In genomic region chr9:87401681-87402080, GRCh38 we compare ENCODE assay signal across 32 cellular contexts.
"Had no signal": no experiment of that assay in that cellular context is flagged by ENCODE, and none has a peak within 500 bp of the region (broad histone marks: within the 10 kb centered on the region; RNA-seq: fewer than 3 reads in every experiment).

No MANE protein-coding gene starts in this region.

- H3K4me3 ChIP-seq: adrenal gland, body of pancreas, Peyer's patch, SJSA1 had no signal

- DNase-seq: activated CD4-positive, alpha-beta memory T cell treated with anti-CD3 and anti-CD28 coated beads for 36 hours; activated CD4-positive, alpha-beta T cell treated with anti-CD3 and anti-CD28 coated beads, Interleukin-2, amount 10 ng/mL, durations not matched to agents 7 days and 5 days; activated CD8-positive, alpha-beta memory T cell treated with anti-CD3 and anti-CD28 coated beads, Interleukin-2, amount 50 U/mL, for 4 hours; activated gamma-delta T cell treated with Interleukin-2 at 50 U/mL for 16 hours; activated naive CD4-positive, alpha-beta T cell treated with anti-CD3 and anti-CD28 coated beads for 36 hours; activated T-cell treated with anti-CD3 and anti-CD28 coated beads for 4 hours; activated T-cell treated with anti-CD3 and anti-CD28 coated beads, Interleukin-2, amount 50 U/mL, for 4 hours; adrenal gland; body of pancreas; caudate nucleus; MM.1S; MV-4-11; NCI-H1092; NCI-H1436 treated with DMSO at 0.1 percent for 48 hours; NCI-H1694 treated with DMSO at 0.1 percent for 48 hours; NCI-H2029; NCI-H345; NCI-H524 treated with DMSO at 0.1 percent for 48 hours; PC-3; Peyer's patch; RPMI8226; SHP77 treated with DMSO at 0.1 percent for 48 hours; SW 1271; T-helper 1 cell; T-helper 2 cell; T-helper 9 cell; WERI-Rb-1 had no signal

- H3K9ac ChIP-seq: KMS-11 had no signal

- H3K27me3 ChIP-seq: adrenal gland, body of pancreas, Peyer's patch, SJSA1 had no signal

- H3K9me3 ChIP-seq: adrenal gland, body of pancreas, Peyer's patch, SJSA1 had no signal

- H3K36me3 ChIP-seq: adrenal gland, Peyer's patch, SJSA1, WERI-Rb-1 had no signal

- FAIRE-seq: astrocyte, bronchial epithelial cell had no signal

- H3K4me2 ChIP-seq: KMS-11 had no signal

- H3K27ac ChIP-seq: adrenal gland, body of pancreas, KMS-11, Peyer's patch, SJSA1, WERI-Rb-1 had no signal

- H3K4me1 ChIP-seq: adrenal gland, Peyer's patch had no signal

- ATAC-seq: activated naive CD4-positive, alpha-beta T cell treated with anti-CD3 and anti-CD28 coated beads, Interleukin-2, amount 50 U/mL, for 72 hours; activated T-cell treated with anti-CD3 and anti-CD28 coated beads, Interleukin-2, amount 50 U/mL, for 4 hours; body of pancreas; PC-3 had no signal
